ENCODE assay signal across 10 cellular contexts in genomic region chr17:45224671-45225050, GRCh38. TPM values are rescaled to one million over a fixed set of nuclear protein-coding genes. Genes with fewer than 3 reads are reported as not detected.
DNase-seq lines count a peak whose midpoint lies in the region; ATAC-seq and TF ChIP-seq lines count a peak whose summit lies in the region.
"Had no signal": no experiment of that assay in that cellular context is flagged by ENCODE, and none has a peak within 500 bp of the region (broad histone marks: within the 10 kb centered on the region; RNA-seq: fewer than 3 reads in every experiment).

No MANE protein-coding gene starts in this region.

- intact Hi-C loops in activated B cell treated with CpG ODN at 0.5 μM for 24 hours (cut with micrococcal nuclease), result loop anchor here (5.0 kb wide), 1 partner anchor 877 kb away; the partner anchor contains the start of gene GRN
- intact Hi-C loops in body of pancreas (cut with DNase I), result loop anchor here (5.0 kb wide), 1 partner anchor 163 kb away; no protein-coding TSS in a partner anchor

- H2AFZ ChIP-seq in smooth muscle cell (ENCODE audit: low read depth), result no peak overlapping the region

- WGBS in gastroesophageal sphincter (ENCODE audit: low coverage in 1 of 2), 2 donors, result no CpG with 5 or more reads among the region's 9 CpGs
- WGBS in smooth muscle cell (ENCODE audit: low lambda C conversion rate), result 96% methylated on average over 9 of the region's 9 CpGs
- WGBS in body of pancreas, 2 donors, result 79 to 100% methylated on average over 2 to 9 of the region's 9 CpGs

- H3K27me3 Mint-ChIP-seq in activated B cell treated with CpG ODN at 0.5 μM for 24 hours, result no peaks in the 10 kb centered on the region

- TF ChIP-seq EP300 in gastroesophageal sphincter (IDR thresholded peaks at IDR 0.05), result no peak

- POLR2A ChIA-PET in HEK293 (lab: Yijun Ruan, JAX), result no interaction called here
- POLR2A ChIA-PET in activated B cell treated with CpG ODN at 0.5 μM for 24 hours (lab: Charles Lee), result interaction anchor here (0.5 to 10.0 kb wide), 4 partner anchors 9 to 190 kb away, joined by 3 to 378 read pairs (median 79); partner anchors contain the start of gene MAP3K14

- no peak overlapping the region for H3K27ac ChIP-seq in HEK293 (ENCODE audit: extremely low read depth, low read depth, low read length)
- H3K27ac ChIP-seq in gastroesophageal sphincter, result peak overlapping the region in 3 of 4 donors; percentile 76 to 86 (median 83)
- no peak overlapping the region for H3K27ac ChIP-seq in smooth muscle cell (ENCODE audit: low read depth)
- H3K27ac ChIP-seq in body of pancreas, result peak overlapping the region in 1 of 4 donors; percentile 23

- H3K9me3 ChIP-seq in HEK293 (ENCODE audit: control insufficient read depth, insufficient read depth, low read depth, low read length), result no peaks in the 10 kb centered on the region
- no peaks in the 10 kb centered on the region for H3K9me3 ChIP-seq in gastroesophageal sphincter
- no peaks in the 10 kb centered on the region for H3K9me3 ChIP-seq in smooth muscle cell (replicated peaks; ENCODE audit: low read depth)
- H3K9me3 ChIP-seq in body of pancreas, result no peaks in the 10 kb centered on the region
- H3K9me3 ChIP-seq: adrenal gland had no signal

- no peaks in the 10 kb centered on the region for H3K9me3 Mint-ChIP-seq in activated B cell treated with CpG ODN at 0.5 μM for 24 hours

- H3K27me3 ChIP-seq in gastroesophageal sphincter (peaks cover 43% of the 10 kb centered on the region), smooth muscle cell (ENCODE audit: low read depth) (peaks cover 42% of the 10 kb centered on the region), body of pancreas (peaks cover 0 to 5% of the 10 kb centered on the region in 2 donors)
- H3K27me3 ChIP-seq: adrenal gland had no signal

- H3K27ac Mint-ChIP-seq in activated B cell treated with CpG ODN at 0.5 μM for 24 hours, result peak overlapping the region; percentile 99

- no peak overlapping the region for H3K4me3 ChIP-seq in HEK293 (ENCODE audit: low read depth, low read length)
- H3K4me3 ChIP-seq in gastroesophageal sphincter, result peak overlapping the region in 1 of 2 donors; percentile 69
- H3K4me3 ChIP-seq in smooth muscle cell, result no peak overlapping the region
- no peak overlapping the region for H3K4me3 ChIP-seq in body of pancreas

- no peaks in the 10 kb centered on the region; the same call in 1 of the 2 replicates for H3K4me1 ChIP-seq in HEK293 (ENCODE audit: control insufficient read depth, insufficient read depth, low read length)
- H3K4me1 ChIP-seq in gastroesophageal sphincter, result peaks cover 0 to 59% (median 23%) of the 10 kb centered on the region in 3 donors
- H3K4me1 ChIP-seq in smooth muscle cell (ENCODE audit: low read depth), result peaks cover 12% of the 10 kb centered on the region
- peaks cover 39% of the 10 kb centered on the region for H3K4me1 ChIP-seq in body of pancreas

- peaks cover 85% of the 10 kb centered on the region for H3K4me1 Mint-ChIP-seq in activated B cell treated with CpG ODN at 0.5 μM for 24 hours

- no peaks in the 10 kb centered on the region for H3K79me2 ChIP-seq in smooth muscle cell (ENCODE audit: low read depth)

- DNase-seq in activated B cell treated with CpG ODN at 0.5 μM for 24 hours, result no peak
- peak; percentile 65 for DNase-seq in stimulated activated naive CD8-positive, alpha-beta T cell treated with anti-CD3 and anti-CD28 coated beads, Interleukin-15, Interleukin-2, amounts not matched to agents 100 U/mL and 50 U/mL, for 24 hours
- no peak for DNase-seq in smooth muscle cell (lab: John Stamatoyannopoulos, UW; ENCODE audit: unreplicated experiment)
- no peak for DNase-seq in body of pancreas
- no peak for DNase-seq in NCI-H345 (lab: John Stamatoyannopoulos, UW)
- DNase-seq: mesendoderm, NCI-H1930 had no signal

- H3F3A ChIP-seq in smooth muscle cell (ENCODE audit: low read depth), result peaks cover 4% of the 10 kb centered on the region

- H3K36me3 Mint-ChIP-seq in activated B cell treated with CpG ODN at 0.5 μM for 24 hours (ENCODE audit: low read depth), result peaks cover 33% of the 10 kb centered on the region

- peak overlapping the region; percentile 99 for H3K4me3 Mint-ChIP-seq in activated B cell treated with CpG ODN at 0.5 μM for 24 hours

- no peaks in the 10 kb centered on the region for H4K20me1 ChIP-seq in smooth muscle cell (ENCODE audit: low read depth)

- ATAC-seq in activated B cell treated with CpG ODN at 0.5 μM for 24 hours (ENCODE audit: low read depth) (no peak), gastroesophageal sphincter (no peak), body of pancreas (no peak)
- no peak for ATAC-seq in stimulated activated naive CD8-positive, alpha-beta T cell treated with anti-CD3 and anti-CD28 coated beads, Interleukin-15, Interleukin-2, amounts not matched to agents 100 U/mL and 50 U/mL, for 24 hours

- CTCF ChIA-PET in HEK293 (lab: Yijun Ruan, JAX), result interaction anchor here (0.7 to 10.4 kb wide), 4 partner anchors 8 to 201 kb away, joined by 3 to 192 read pairs (median 10); no protein-coding TSS in a partner anchor
- CTCF ChIA-PET in activated B cell treated with CpG ODN at 0.5 μM for 24 hours (lab: Charles Lee), result interaction anchor here (2.3 to 11.7 kb wide), 2 partner anchors 12 to 89 kb away, joined by 9 to 203 read pairs; partner anchors contain the start of gene ACBD4

- TF ChIP-seq CTCF in HEK293 (tag by site-specific recombination; IDR thresholded peaks at IDR 0.05) (no peak), activated B cell treated with CpG ODN at 0.5 μM for 24 hours (IDR thresholded peaks at IDR 0.05) (no peak), gastroesophageal sphincter (IDR thresholded peaks at IDR 0.05) (no peak), smooth muscle cell (IDR thresholded peaks at IDR 0.05; ENCODE audit: borderline replicate concordance, insufficient read depth, poor library complexity, severe bottlenecking) (no peak), body of pancreas (IDR thresholded peaks at IDR 0.05) (no peak)

- no peak overlapping the region for H3K4me2 ChIP-seq in smooth muscle cell

- no peak for TF ChIP-seq POLR2A in gastroesophageal sphincter (IDR thresholded peaks at IDR 0.05)
- TF ChIP-seq POLR2A in body of pancreas (IDR thresholded peaks at IDR 0.05), result no peak

- no peak overlapping the region for H3K9ac ChIP-seq in smooth muscle cell (ENCODE audit: low read depth)

- no peaks in the 10 kb centered on the region for H3K36me3 ChIP-seq in HEK293 (ENCODE audit: control insufficient read depth in 2 of 2, insufficient read depth in 1 of 2, low read length in 2 of 2)
- no peaks in the 10 kb centered on the region for H3K36me3 ChIP-seq in gastroesophageal sphincter
- no peaks in the 10 kb centered on the region for H3K36me3 ChIP-seq in smooth muscle cell (ENCODE audit: low read depth)
- H3K36me3 ChIP-seq in body of pancreas (replicated peaks in 1 of 2; ENCODE audit: insufficient read depth in 1 of 2, low read depth in 2 of 2), result no peaks in the 10 kb centered on the region
- H3K36me3 ChIP-seq: adrenal gland had no signal

TF ChIP-seq in HEK293, 187 proteins besides CTCF, POLR2A, EP300 and RAD21:
- TF ChIP-seq OSR2 (tag by site-specific recombination; IDR thresholded peaks at IDR 0.05) (no peak), ZNF311 (tag by site-specific recombination; IDR thresholded peaks at IDR 0.05; ENCODE audit: borderline replicate concordance) (no peak), KLF7 (tag by site-specific recombination; IDR thresholded peaks at IDR 0.05; ENCODE audit: borderline replicate concordance) (no peak), ZBTB49 (tag by site-specific recombination; IDR thresholded peaks at IDR 0.05; ENCODE audit: low read depth) (no peak), ZIC2 (tag by site-specific recombination; IDR thresholded peaks at IDR 0.05) (0 out of 2 replicates have a peak, but pooled peaks have one; percentile 19)

RNA-seq across cellular contexts. Expression of gene FMNL1, which starts 3.0 kb away (rescaled TPM):
- total RNA-seq in activated B cell treated with CpG ODN at 0.5 μM for 24 hours (310 and 351 TPM in 2 replicates), gastroesophageal sphincter (10 to 100 TPM; 12.0 to 21.9 (median 14.9) TPM), smooth muscle cell (0.90 TPM in 1 of 2 replicates, not detected in the other), body of pancreas (1 to 10 TPM; 4.0 to 5.2 TPM)
- 0.37 and 1.3 TPM in 2 replicates for polyA plus RNA-seq in smooth muscle cell

RNA-seq across cellular contexts. Expression of gene SPATA32, which starts 37.2 kb away (rescaled TPM):
- total RNA-seq in activated B cell treated with CpG ODN at 0.5 μM for 24 hours, result 0.27 and 0.39 TPM in 2 replicates
- total RNA-seq in gastroesophageal sphincter, result not detected
- not detected in 2 replicates for total RNA-seq in smooth muscle cell
- 0.27 TPM in 1 of 2 replicates, not detected in the other for polyA plus RNA-seq in smooth muscle cell
- total RNA-seq in body of pancreas, result 1 to 10 TPM in 1 of 2 donors, not detected in 1; 1.0 TPM
- polyA plus RNA-seq: adrenal gland had no signal

Comparison
In these comparisons a context has a peak if more than half of its experiments do, and no peak if none do; other contexts are left out.
1. H3K27ac ChIP-seq: peak in gastroesophageal sphincter (3 of 4); none in HEK293 (single experiment) and smooth muscle cell (single experiment).
2. RNA of gene FMNL1, which starts 3.0 kb away (total RNA-seq): 310 to 351 TPM in activated B cell treated with CpG ODN at 0.5 μM for 24 hours; 12.0 to 21.9 TPM in gastroesophageal sphincter, 4.0 to 5.2 TPM in body of pancreas and 0.90 TPM in smooth muscle cell; every median in the first group is over 10 times any median in the second.